10 cellular contexts compared by ENCODE assay signal in genomic region chr11:47987781-47988180, GRCh38. TPM values are rescaled to one million over a fixed set of nuclear protein-coding genes. Genes with fewer than 3 reads are reported as not detected.
DNase-seq lines count a peak whose midpoint lies in the region; ATAC-seq, FAIRE-seq and TF ChIP-seq lines count a peak whose summit lies in the region.
"Had no signal": no experiment of that assay in that cellular context is flagged by ENCODE, and none has a peak within 500 bp of the region (broad histone marks: within the 10 kb centered on the region; RNA-seq: fewer than 3 reads in every experiment).

No MANE protein-coding gene starts in this region.

- TF ChIP-seq POLR2A in NB4 (IDR thresholded peaks at IDR 0.05; ENCODE audit: extremely low read depth, insufficient read length) (no peak), H1 (IDR thresholded peaks at IDR 0.05; ENCODE audit: control extremely low read depth in 1 of 2, low read depth in 2 of 2, low read length in 2 of 2) (no peak)

- H2BK12ac ChIP-seq in H1 (ENCODE audit: low read depth, low read length), result no peak overlapping the region

- H4K91ac ChIP-seq in H1 (replicated peaks; ENCODE audit: insufficient read length, low read length), result no peak overlapping the region

- no peak overlapping the region for H3K27ac Mint-ChIP-seq in GM23338

- H3K18ac ChIP-seq in H1 (ENCODE audit: extremely low read depth, low read length), result no peak overlapping the region

- H3K56ac ChIP-seq in H1 (replicated peaks; ENCODE audit: insufficient read length, low read depth, low read length), result no peak overlapping the region

- H3K36me3 ChIP-seq in H1 (ENCODE audit: control insufficient read depth in 2 of 4, insufficient read depth in 4 of 4, low read length in 3 of 4), result no peaks in the 10 kb centered on the region
- H3K36me3 ChIP-seq in rectal smooth muscle tissue (ENCODE audit: control insufficient read depth, insufficient read depth, low read length), result no peaks in the 10 kb centered on the region
- no peaks in the 10 kb centered on the region for H3K36me3 ChIP-seq in GM23338 (ENCODE audit: insufficient read depth)

- no peak overlapping the region for H2BK5ac ChIP-seq in H1 (ENCODE audit: low read depth, low read length)

- peaks cover 34% of the 10 kb centered on the region for H3K4me1 Mint-ChIP-seq in GM23338

- TF ChIP-seq CTCF in NB4 (IDR thresholded peaks at IDR 0.05; ENCODE audit: low read depth, low read length), result no peak
- no peak for TF ChIP-seq CTCF in H1 (IDR thresholded peaks at IDR 0.05; ENCODE audit: control extremely low read depth in 1 of 3, insufficient read depth in 1 of 3, low read depth in 1 of 3, low read length in 3 of 3)
- no peak for TF ChIP-seq CTCF in GM23338 (conservative IDR thresholded peaks at IDR 0.05; ENCODE audit: low read depth in 2 of 2)

- POLR2A ChIA-PET in H1 (lab: Charles Lee; ENCODE audit: partially characterized antibody), result no interaction called here

- no peak overlapping the region for H3K4me3 Mint-ChIP-seq in GM23338

- no peak overlapping the region for H2BK20ac ChIP-seq in H1 (ENCODE audit: low read length)

- H3K27me3 ChIP-seq in H1 (replicated peaks in 1 of 4; ENCODE audit: control insufficient read depth in 3 of 4, extremely low read depth in 1 of 4, insufficient read depth in 3 of 4, low read length in 3 of 4) (no peaks in the 10 kb centered on the region), rectal smooth muscle tissue (ENCODE audit: control insufficient read depth, insufficient read depth, low read length) (no peaks in the 10 kb centered on the region), GM23338 (ENCODE audit: insufficient read depth) (no peaks in the 10 kb centered on the region)

- ATAC-seq in GM18868 (IDR thresholded peaks at IDR 0.05; ENCODE audit: unreplicated experiment), result peak; percentile 23
- no peak for ATAC-seq in GM19324 (IDR thresholded peaks at IDR 0.05; ENCODE audit: low FRiP score, unreplicated experiment)
- ATAC-seq in GM23338, result no peak

- peak overlapping the region; percentile 16; the same call in 1 of the 2 replicates for H2AK5ac ChIP-seq in H1 (ENCODE audit: low read depth, low read length)

- FAIRE-seq in H1 (lab: Jason Lieb, UNC), result no peak

- peaks cover 6% of the 10 kb centered on the region; the same call in 1 of the 2 replicates for H3F3A ChIP-seq in GM23338 (replicated peaks; ENCODE audit: low read depth)

- no peaks in the 10 kb centered on the region for H3K9me3 Mint-ChIP-seq in GM23338

- no peak overlapping the region for H3K4ac ChIP-seq in H1 (replicated peaks; ENCODE audit: insufficient read length, low read depth, low read length)

- H3K36me3 Mint-ChIP-seq in GM23338 (ENCODE audit: low read depth), result peaks cover 3% of the 10 kb centered on the region; the same call in 1 of the 3 replicates

- no peak overlapping the region for H2BK15ac ChIP-seq in H1 (ENCODE audit: low read length)

- H3K23ac ChIP-seq in H1 (ENCODE audit: insufficient read length), result no peak overlapping the region

- H3K79me1 ChIP-seq in H1 (ENCODE audit: low read depth, low read length), result no peaks in the 10 kb centered on the region

- no peaks in the 10 kb centered on the region for H3K23me2 ChIP-seq in H1 (ENCODE audit: low read depth, low read length)

- H3K79me2 ChIP-seq in H1 (ENCODE audit: control insufficient read depth in 1 of 2, insufficient read depth in 2 of 2, low read length in 2 of 2), result peaks cover 3 to 61% of the 10 kb centered on the region in 2 experiments; a peak in 3 of 4 replicates
- peaks cover 89% of the 10 kb centered on the region for H3K79me2 ChIP-seq in GM23338 (replicated peaks; ENCODE audit: insufficient read depth)

- H4K20me1 ChIP-seq in H1 (replicated peaks in 1 of 2; ENCODE audit: control insufficient read depth in 1 of 2, insufficient read depth in 2 of 2, low read length in 2 of 2), result no peaks in the 10 kb centered on the region
- peaks cover 11% of the 10 kb centered on the region; the same call in 1 of the 2 replicates for H4K20me1 ChIP-seq in GM23338 (replicated peaks; ENCODE audit: insufficient read depth)

- no peak for TF ChIP-seq EP300 in H1 (IDR thresholded peaks at IDR 0.05; ENCODE audit: borderline replicate concordance in 1 of 2, low read depth in 2 of 2, low read length in 2 of 2)

- CTCF ChIA-PET in H1 (lab: Charles Lee; ENCODE audit: partially characterized antibody), result no interaction called here

- H2AFZ ChIP-seq in H1 (ENCODE audit: low read length) (no peak overlapping the region), GM23338 (no peak overlapping the region)
- H2AFZ ChIP-seq: parathyroid adenoma had no signal

- H4K5ac ChIP-seq in H1 (ENCODE audit: insufficient read length, low read depth, low read length), result no peak overlapping the region

- H3K4me1 ChIP-seq in H1 (replicated peaks in 1 of 4; ENCODE audit: control insufficient read depth in 3 of 4, insufficient read depth in 4 of 4, low read length in 3 of 4) (peaks cover 0 to 7% (median 3%) of the 10 kb centered on the region in 4 experiments; a peak in 3 of 7 replicates), rectal smooth muscle tissue (ENCODE audit: control insufficient read depth, insufficient read depth, low read length) (no peaks in the 10 kb centered on the region), GM23338 (ENCODE audit: insufficient read depth) (peaks cover 26% of the 10 kb centered on the region)

- DNase-seq in NB4 (ENCODE audit: low read depth), result peak; percentile 39
- no peak for DNase-seq in H1 (ENCODE audit: low read depth in 1 of 2, low spot score in 2 of 2)
- DNase-seq in DMS153 treated with DMSO at 0.1 percent for 48 hours (lab: John Stamatoyannopoulos, UW; ENCODE audit: unreplicated experiment), result no peak
- no peak for DNase-seq in activated CD4-positive, alpha-beta T cell treated with anti-CD3 and anti-CD28 coated beads, Interleukin-2, amount 50 U/mL, for 4 hours
- DNase-seq in GM23338 (ENCODE audit: low spot score), result no peak
- DNase-seq: NCI-H226 had no signal

- H3K9me3 ChIP-seq in H1 (ENCODE audit: insufficient read depth in 2 of 2, low read depth in 1 of 2, low read length in 1 of 2), result no peaks in the 10 kb centered on the region

- no peaks in the 10 kb centered on the region for H3K9me2 ChIP-seq in GM23338 (ENCODE audit: insufficient read depth)

- 87% methylated on average over 6 of the region's 6 CpGs; no CpG with 5 or more reads in 1 of the 2 experiments for WGBS in H1 (ENCODE audit: extremely low coverage in 1 of 2, insufficient coverage in 1 of 2, insufficient read length in 1 of 2, insufficient replicate concordance in 2 of 2, low coverage in 1 of 2, low lambda C conversion rate in 2 of 2, missing lambda C conversion rate in 1 of 2), 2 experiments

- H2BK120ac ChIP-seq in H1 (replicated peaks; ENCODE audit: low read depth, low read length), result no peak overlapping the region

- H3K27ac ChIP-seq in H1 (ENCODE audit: low read depth, low read length) (no peak overlapping the region), rectal smooth muscle tissue (ENCODE audit: low read depth, low read length) (no peak overlapping the region), GM23338 (ENCODE audit: low read depth) (no peak overlapping the region)
- H3K27ac ChIP-seq: parathyroid adenoma had no signal

- H3K9ac ChIP-seq in H1 (replicated peaks in 1 of 4; ENCODE audit: extremely low read depth in 1 of 4, low read depth in 3 of 4, low read length in 3 of 4) (no peak overlapping the region), rectal smooth muscle tissue (ENCODE audit: low read length) (no peak overlapping the region)
- H3K9ac ChIP-seq: parathyroid adenoma had no signal

- H3K4me2 ChIP-seq in H1 (ENCODE audit: insufficient read depth in 1 of 2, low read depth in 2 of 2, low read length in 2 of 2) (no peak overlapping the region), GM23338 (no peak overlapping the region)

- no peak overlapping the region for H4K8ac ChIP-seq in H1 (ENCODE audit: extremely low read depth, insufficient read depth, low read length)

- TF ChIP-seq RAD21 in H1 (IDR thresholded peaks at IDR 0.05 in 1 of 2, conservative IDR thresholded peaks at IDR 0.05 in 1 of 2; ENCODE audit: low read depth in 2 of 2, low read length in 2 of 2), result no peak

- peaks cover 4% of the 10 kb centered on the region for H3K27me3 Mint-ChIP-seq in GM23338 (ENCODE audit: insufficient read depth, low read depth, poor library complexity)

- H3K14ac ChIP-seq in H1 (ENCODE audit: insufficient read length), result no peak overlapping the region

- H3K4me3 ChIP-seq in NB4 (ENCODE audit: low read depth, low read length) (no peak overlapping the region), H1 (ENCODE audit: extremely low read depth in 1 of 4, insufficient read depth in 2 of 4, low read depth in 3 of 4, low read length in 4 of 4) (no peak overlapping the region), rectal smooth muscle tissue (ENCODE audit: low read length) (peak overlapping the region; percentile 25), GM23338 (no peak overlapping the region)

TF ChIP-seq in GM23338, 12 proteins besides CTCF, POLR2A, EP300 and RAD21 (continues in another document):
- TF ChIP-seq ZNF331 (CRISPR knock-in tag; IDR thresholded peaks at IDR 0.05; ENCODE audit: low read depth), result no peak
- no peak for TF ChIP-seq POLR2AphosphoS5 (IDR thresholded peaks at IDR 0.05; ENCODE audit: low read depth)

RNA-seq across cellular contexts. Expression of gene PTPRJ, which starts 7.4 kb away (rescaled TPM):
- total RNA-seq in H1 (2021; fragmentation: NEBNext Ultra II Directional; extraction: Animal tissue kit (Norgen Biotek cat#: 25700)), result 21.6 and 22.6 TPM in 2 replicates
- 4.2 and 4.4 TPM in 2 replicates for polyA plus RNA-seq in H1 (2011; rRNA removed)
- 4.9 TPM for polyA plus RNA-seq in H1 (2011; cell fraction: cytosol; rRNA removed)
- 6.3 TPM for polyA plus RNA-seq in H1 (2011; cell fraction: nucleus; rRNA removed)
- 8.3 to 11.1 TPM (median 9.2 TPM) in 4 replicates for polyA plus RNA-seq in H1 (2012, experiment 1 of 2)
- polyA plus RNA-seq in H1 (2012, experiment 2 of 2), result 2.5 TPM
- polyA plus RNA-seq in H1 (2013, experiment 1 of 2), result 13.2 TPM
- polyA plus RNA-seq in H1 (2013, experiment 2 of 2), result 14.0 TPM
- polyA minus RNA-seq in H1 (2011; rRNA and poly(A)+ RNA removed), result 9.0 and 9.8 TPM in 2 replicates
- polyA minus RNA-seq in H1 (2011; cell fraction: cytosol; rRNA and poly(A)+ RNA removed), result 8.5 TPM
- 7.9 TPM for polyA minus RNA-seq in H1 (2011; cell fraction: nucleus; rRNA and poly(A)+ RNA removed)
- 14.0 and 16.0 TPM in 2 replicates for total RNA-seq in GM23338 (2014; rRNA removed; shearing (Covaris generic))
- polyA plus RNA-seq in GM23338 (2016; fragmentation: Nextera tagmentation; extraction: Ambion mirVana), result 3.8 and 4.2 TPM in 2 replicates
